18 cellular contexts compared by ENCODE assay signal in the genomic region with DNA sequence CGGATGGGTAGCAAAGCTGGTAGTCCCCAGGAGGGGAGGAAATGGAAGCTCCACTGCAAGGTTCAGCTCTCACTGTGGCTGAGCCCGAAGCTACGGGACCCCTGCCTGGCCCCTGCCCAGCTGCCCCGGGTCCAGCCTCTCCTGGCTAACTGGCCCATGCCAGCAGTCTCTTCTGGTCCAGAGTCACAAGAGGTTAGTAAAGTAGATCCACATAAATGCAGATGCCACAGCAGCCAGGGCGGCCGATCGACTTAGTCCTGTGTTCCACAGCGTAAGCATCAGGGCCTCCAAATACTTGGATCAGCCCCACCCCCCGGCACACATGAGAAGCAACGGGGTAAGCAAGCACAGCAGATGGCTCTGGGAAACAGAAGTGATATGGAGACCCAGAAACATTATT.
"Had no signal": no experiment of that assay in that cellular context is flagged by ENCODE, and none has a peak within 500 bp of the region (broad histone marks: within the 10 kb centered on the region; RNA-seq: fewer than 3 reads in every experiment).

No MANE protein-coding gene starts in this region.

- H3K4me3 ChIP-seq: psoas muscle, thoracic aorta, uterus had no signal

- H3K36me3 ChIP-seq: thoracic aorta, uterus had no signal

- H3K27ac Mint-ChIP-seq: activated naive CD4-positive, alpha-beta T cell treated with anti-CD3 and anti-CD28 coated beads, Interleukin-2, amount 50 U/mL, for 72 hours; brain; memory B cell; natural killer cell treated with Interleukin-12 subunit alpha and Interleukin-12 subunit beta and Interleukin-15 and Interleukin-18, amount 100 ng/mL, for 72 hours had no signal

- H3K27me3 Mint-ChIP-seq: natural killer cell treated with Interleukin-12 subunit alpha and Interleukin-12 subunit beta and Interleukin-15 and Interleukin-18, amount 100 ng/mL, for 72 hours had no signal

- H3K4me3 Mint-ChIP-seq: brain; memory B cell; natural killer cell treated with Interleukin-12 subunit alpha and Interleukin-12 subunit beta and Interleukin-15 and Interleukin-18, amount 100 ng/mL, for 72 hours had no signal

- ATAC-seq: activated naive CD4-positive, alpha-beta T cell treated with anti-CD3 and anti-CD28 coated beads, Interleukin-2, amount 50 U/mL, for 72 hours; esophagus mucosa; left colon; natural killer cell treated with Interleukin-12 subunit alpha and Interleukin-12 subunit beta and Interleukin-15 and Interleukin-18, amount 100 ng/mL, for 72 hours; psoas muscle; SK-N-SH treated with all-trans-retinoic acid at 6 μM for 48 hours; stimulated activated naive CD8-positive, alpha-beta T cell treated with anti-CD3 and anti-CD28 coated beads, Interleukin-15, Interleukin-2, amounts not matched to agents 100 U/mL and 50 U/mL, for 24 hours had no signal

- H3K9me3 ChIP-seq: psoas muscle, thoracic aorta, uterus had no signal

- H3K4me1 Mint-ChIP-seq: memory B cell had no signal

- H3K4me1 ChIP-seq: psoas muscle, uterus had no signal

- H3K36me3 Mint-ChIP-seq: natural killer cell treated with Interleukin-12 subunit alpha and Interleukin-12 subunit beta and Interleukin-15 and Interleukin-18, amount 100 ng/mL, for 72 hours had no signal

- H3K9me3 Mint-ChIP-seq: natural killer cell treated with Interleukin-12 subunit alpha and Interleukin-12 subunit beta and Interleukin-15 and Interleukin-18, amount 100 ng/mL, for 72 hours had no signal

- H3K27me3 ChIP-seq: uterus had no signal

- H3K27ac ChIP-seq: psoas muscle, thoracic aorta, uterus had no signal

- DNase-seq: activated CD4-positive, alpha-beta T cell treated with anti-CD3 and anti-CD28 coated beads, Interleukin-2, amount 50 U/mL, for 4 hours; activated CD4-positive, CD25-positive, alpha-beta regulatory T cell; amniotic stem cell; cerebellar nuclear complex; nucleus accumbens; stimulated activated CD4-positive, alpha-beta T cell treated with anti-CD3 and anti-CD28 coated beads, Interleukin-4, amount 100 ng/mL, for 1 hour; stimulated activated CD8-positive, alpha-beta memory T cell treated with anti-CD3 and anti-CD28 coated beads, Interleukin-4, amount 100 ng/mL, for 48 hours; stimulated activated naive CD8-positive, alpha-beta T cell treated with anti-CD3 and anti-CD28 coated beads, Interleukin-15, Interleukin-2, amounts not matched to agents 100 U/mL and 50 U/mL, for 24 hours had no signal
